In genomic region chr11:65121865-65122696, GRCh38 we compare ENCODE assay signal across 1 cellular context.
TF ChIP-seq lines count a peak whose summit lies in the region.

FAU (minus strand) TSS chr11:65122134; CDS start chr11:65121813, 321 bp downstream.
MRPL49 (plus strand) TSS chr11:65122321; CDS start chr11:65122347, 26 bp downstream.

TF ChIP-seq in K562, 482 proteins besides CTCF, POLR2A, EP300 and RAD21 (continued from another document):
- TF ChIP-seq ATF4 (CRISPR knock-in tag; IDR thresholded peaks at IDR 0.05) (no peak), SMARCE1 (IDR thresholded peaks at IDR 0.05) (peak; percentile 39; the same call in 1 of the 2 replicates), CUX1 (CRISPR knock-in tag; IDR thresholded peaks at IDR 0.05) (no peak), FOXK2 (conservative IDR thresholded peaks at IDR 0.05 in 1 of 2, IDR thresholded peaks at IDR 0.05 in 1 of 2; ENCODE audit: low read depth in 2 of 2) (peak; percentile 44 to 91; a peak in 3 of 4 replicates), IRF2 (CRISPR knock-in tag; IDR thresholded peaks at IDR 0.05) (no peak), TOE1 (IDR thresholded peaks at IDR 0.05; ENCODE audit: borderline replicate concordance) (0 out of 2 replicates have a peak, but pooled peaks have one; percentile 11), TOE1 (CRISPR knock-in tag; IDR thresholded peaks at IDR 0.05; ENCODE audit: borderline replicate concordance, low read depth) (peak; percentile 72; the same call in 1 of the 2 replicates), GATAD2B (IDR thresholded peaks at IDR 0.05; ENCODE audit: borderline replicate concordance) (no peak), NR2C2 (CRISPR knock-in tag; IDR thresholded peaks at IDR 0.05) (peak; percentile 81), NR2C2 (tag; IDR thresholded peaks at IDR 0.05) (peak; percentile 84), ZBED1 (IDR thresholded peaks at IDR 0.05) (0 out of 2 replicates have a peak, but pooled peaks have one; percentile 35), STAT6 (CRISPR knock-in tag; IDR thresholded peaks at IDR 0.05) (peak; percentile 90), NBN (IDR thresholded peaks at IDR 0.05; ENCODE audit: low read depth) (peak; percentile 35; the same call in 1 of the 2 replicates), CXXC5 (CRISPR knock-in tag; IDR thresholded peaks at IDR 0.05) (peak; percentile 98), TAF1 (IDR thresholded peaks at IDR 0.05; ENCODE audit: control insufficient read depth, extremely low read depth, insufficient read depth, low read length, severe bottlenecking) (peak; percentile 98), MTA1 (IDR thresholded peaks at IDR 0.05; ENCODE audit: borderline replicate concordance) (peak; percentile 98), E2F3 (CRISPR knock-in tag; IDR thresholded peaks at IDR 0.05) (no peak), LARP7 (IDR thresholded peaks at IDR 0.05) (peak; percentile 83), LCOR (CRISPR knock-in tag; IDR thresholded peaks at IDR 0.05) (0 out of 2 replicates have a peak, but pooled peaks have one; percentile 2)
